ENCODE assay signal across 8 cellular contexts in the genomic region with DNA sequence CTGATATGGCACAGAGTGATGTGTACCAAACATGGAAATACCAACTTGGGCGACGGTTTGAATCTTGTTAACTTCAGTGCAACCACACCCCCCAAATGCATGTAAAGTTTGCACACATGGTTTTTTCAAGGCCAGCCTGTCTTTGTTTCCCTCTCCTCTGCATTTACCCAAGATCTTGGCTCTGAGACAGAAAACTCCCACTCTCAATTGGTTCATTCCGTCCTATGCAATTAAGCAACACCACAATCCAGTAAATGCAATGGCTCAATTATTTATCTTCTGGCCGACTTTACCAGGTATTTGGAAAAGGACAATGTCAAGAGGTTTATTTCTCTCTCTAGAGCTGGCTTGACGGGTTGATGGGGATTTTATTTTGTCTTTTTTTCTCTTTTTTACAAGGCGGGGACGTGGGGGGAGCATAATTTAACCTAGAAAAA. TPM values are rescaled to one million over a fixed set of nuclear protein-coding genes. Genes with fewer than 3 reads are reported as not detected.
DNase-seq lines count a peak whose midpoint lies in the region; ATAC-seq lines count a peak whose summit lies in the region.

No MANE protein-coding gene starts in this region.

- peak overlapping the region in 20 of 21 experiments; percentile 90 to 100 (median 100) for H3K27ac ChIP-seq in skin epidermis

- CTCF ChIA-PET in activated naive CD4-positive, alpha-beta T cell treated with anti-CD3 and anti-CD28 coated beads, Interleukin-2, amount 10 ng/mL, durations not matched to agents 7 days and 5 days (lab: Charles Lee): no interaction called here

- intact Hi-C loops in sciatic nerve (cut with DNase I): no loop called here

- H3K4me3 ChIP-seq in MG63 (peak overlapping the region; percentile 89), skin epidermis (peak overlapping the region; percentile 61 to 100 (median 91))

- H3K27me3 Mint-ChIP-seq in activated naive CD4-positive, alpha-beta T cell treated with anti-CD3 and anti-CD28 coated beads, Interleukin-2, amount 10 ng/mL, durations not matched to agents 7 days and 5 days: peaks cover 4% of the 10 kb centered on the region

- peaks cover 45% of the 10 kb centered on the region for H3K4me1 Mint-ChIP-seq in activated naive CD4-positive, alpha-beta T cell treated with anti-CD3 and anti-CD28 coated beads, Interleukin-2, amount 10 ng/mL, durations not matched to agents 7 days and 5 days

- peaks cover 29% of the 10 kb centered on the region for H3K36me3 ChIP-seq in MG63

- H3K9me3 ChIP-seq in MG63: no peaks in the 10 kb centered on the region

- no peaks in the 10 kb centered on the region for H3K27me3 ChIP-seq in MG63

- ATAC-seq in HG03159 (IDR thresholded peaks at IDR 0.05; ENCODE audit: unreplicated experiment) (no peak), sciatic nerve (no peak)

- peak; percentile 52 for DNase-seq in COR-L47 (lab: John Stamatoyannopoulos, UW)
- DNase-seq in MG63: no peak
- DNase-seq in activated naive CD4-positive, alpha-beta T cell treated with anti-CD3 and anti-CD28 coated beads, Interleukin-2, amount 10 ng/mL, durations not matched to agents 7 days and 5 days: no peak
- peak; percentile 46 for DNase-seq in hepatic stellate cell (ENCODE audit: low spot score)
- no peak for DNase-seq in HuH-7.5 (ENCODE audit: low spot score)
- no peak for DNase-seq in sciatic nerve (ENCODE audit: low spot score)

- H3K9me3 Mint-ChIP-seq in activated naive CD4-positive, alpha-beta T cell treated with anti-CD3 and anti-CD28 coated beads, Interleukin-2, amount 10 ng/mL, durations not matched to agents 7 days and 5 days: no peaks in the 10 kb centered on the region

- H3K36me3 Mint-ChIP-seq in activated naive CD4-positive, alpha-beta T cell treated with anti-CD3 and anti-CD28 coated beads, Interleukin-2, amount 10 ng/mL, durations not matched to agents 7 days and 5 days: peaks cover 14% of the 10 kb centered on the region

- H3K4me3 Mint-ChIP-seq in activated naive CD4-positive, alpha-beta T cell treated with anti-CD3 and anti-CD28 coated beads, Interleukin-2, amount 10 ng/mL, durations not matched to agents 7 days and 5 days: peak overlapping the region; percentile 96

- H3K27ac Mint-ChIP-seq in activated naive CD4-positive, alpha-beta T cell treated with anti-CD3 and anti-CD28 coated beads, Interleukin-2, amount 10 ng/mL, durations not matched to agents 7 days and 5 days: peak overlapping the region; percentile 99

RNA-seq across cellular contexts. Expression of a gene that starts 1.0 kb away (rescaled TPM):
- total RNA-seq in MG63 (2014; rRNA removed; shearing (Covaris generic); ENCODE audit: low replicate concordance): 59.9 and 66.2 TPM in 2 replicates
- total RNA-seq in sciatic nerve: 284 TPM

RNA-seq across cellular contexts. Expression of a gene that starts 35.8 kb away (rescaled TPM):
- total RNA-seq in MG63 (2014; rRNA removed; shearing (Covaris generic); ENCODE audit: low replicate concordance): 799 and 958 TPM in 2 replicates
- total RNA-seq in sciatic nerve: 608 TPM

Comparison
In these comparisons a context has a peak if more than half of its experiments do, and no peak if none do; other contexts are left out.
1. DNase-seq: peak in COR-L47 (single experiment) and hepatic stellate cell (single experiment); none in MG63 (single experiment), activated naive CD4-positive, alpha-beta T cell treated with anti-CD3 and anti-CD28 coated beads, Interleukin-2, amount 10 ng/mL, durations not matched to agents 7 days and 5 days (single experiment), HuH-7.5 (single experiment) and sciatic nerve (single experiment).